In genomic region chr18:2994190-2994589, GRCh38 we compare ENCODE assay signal across 17 cellular contexts. TPM values are rescaled to one million over a fixed set of nuclear protein-coding genes. Genes with fewer than 3 reads are reported as not detected.
DNase-seq lines count a peak whose midpoint lies in the region; ATAC-seq and TF ChIP-seq lines count a peak whose summit lies in the region.
"Had no signal": no experiment of that assay in that cellular context is flagged by ENCODE, and none has a peak within 500 bp of the region (broad histone marks: within the 10 kb centered on the region; RNA-seq: fewer than 3 reads in every experiment).

No MANE protein-coding gene starts in this region.

- TF ChIP-seq CTCF in GM13976 (IDR thresholded peaks at IDR 0.05; ENCODE audit: borderline replicate concordance, control extremely low read depth, extremely low read depth, insufficient read depth, missing control alignments) = peak; percentile 0

- ATAC-seq in naive thymus-derived CD8-positive, alpha-beta T cell = no peak

- peak overlapping the region; percentile 94 for H3K27ac Mint-ChIP-seq in activated CD4-positive, alpha-beta T cell treated with anti-CD3 and anti-CD28 coated beads, Interleukin-2, amount 10 ng/mL, durations not matched to agents 24 days and 14 days
- peak overlapping the region; percentile 62 for H3K27ac Mint-ChIP-seq in activated naive CD8-positive, alpha-beta T cell
- peak overlapping the region in 7 of 10 donors; percentile 9 to 73 (median 37) for H3K27ac Mint-ChIP-seq in naive thymus-derived CD8-positive, alpha-beta T cell

- H3K4me3 Mint-ChIP-seq in activated CD4-positive, alpha-beta T cell treated with anti-CD3 and anti-CD28 coated beads, Interleukin-2, amount 10 ng/mL, durations not matched to agents 24 days and 14 days = peak overlapping the region; percentile 75
- H3K4me3 Mint-ChIP-seq in activated naive CD8-positive, alpha-beta T cell = peak overlapping the region; percentile 59
- H3K4me3 Mint-ChIP-seq in naive thymus-derived CD8-positive, alpha-beta T cell = peak overlapping the region in 2 of 10 donors; percentile 33 to 46
- H3K4me3 Mint-ChIP-seq: WTC11 had no signal

- POLR2A ChIA-PET in naive thymus-derived CD8-positive, alpha-beta T cell (lab: Charles Lee) = interaction anchor here (0.6 to 4.3 kb wide), 11 partner anchors 14 to 253 kb away, joined by 3 to 44 read pairs (median 4); partner anchors contain the start of gene MYL12A

- intact Hi-C loops in activated CD4-positive, alpha-beta T cell treated with anti-CD3 and anti-CD28 coated beads, Interleukin-2, amount 10 ng/mL, durations not matched to agents 24 days and 14 days (cut with micrococcal nuclease) = loop anchor here (1.0 to 2.0 kb wide), 6 partner anchors 19 to 253 kb away; partner anchors contain the start of genes LPIN2 and MYL12A

- no peak for DNase-seq in activated CD4-positive, alpha-beta T cell treated with anti-CD3 and anti-CD28 coated beads, Interleukin-2, amount 10 ng/mL, durations not matched to agents 24 days and 14 days
- DNase-seq in activated CD4-positive, alpha-beta T cell treated with anti-CD3 and anti-CD28 coated beads, Interleukin-2, amount 50 U/mL, for 48 hours = no peak
- no peak for DNase-seq in GM13976 (ENCODE audit: low spot score)
- no peak for DNase-seq in naive thymus-derived CD8-positive, alpha-beta T cell
- no peak for DNase-seq in NCI-H1105 treated with DMSO at 0.1 percent for 48 hours (lab: John Stamatoyannopoulos, UW)
- no peak for DNase-seq in stimulated activated CD4-positive, alpha-beta T cell treated with anti-CD3 and anti-CD28 coated beads, Interleukin-4, amount 100 ng/mL, for 1 hour
- no peak for DNase-seq in HUDEP-2 (lab: John Stamatoyannopoulos, UW; ENCODE audit: unreplicated experiment in 76 of 76)
- DNase-seq: brain microvascular endothelial cell, dermis blood vessel endothelial cell, NCI-H1092 treated with DMSO at 0.1 percent for 48 hours, NCI-H2081 treated with DMSO at 0.1 percent for 48 hours, ovary, SHP77, sigmoid colon, uterus had no signal

- peaks cover 77% of the 10 kb centered on the region for H3K4me1 Mint-ChIP-seq in activated CD4-positive, alpha-beta T cell treated with anti-CD3 and anti-CD28 coated beads, Interleukin-2, amount 10 ng/mL, durations not matched to agents 24 days and 14 days
- peaks cover 75% of the 10 kb centered on the region for H3K4me1 Mint-ChIP-seq in activated naive CD8-positive, alpha-beta T cell (ENCODE audit: low read depth)
- H3K4me1 Mint-ChIP-seq in naive thymus-derived CD8-positive, alpha-beta T cell = peaks cover 21 to 68% (median 56%) of the 10 kb centered on the region in 4 donors

- H3K9me3 Mint-ChIP-seq in activated CD4-positive, alpha-beta T cell treated with anti-CD3 and anti-CD28 coated beads, Interleukin-2, amount 10 ng/mL, durations not matched to agents 24 days and 14 days = peaks cover 4% of the 10 kb centered on the region
- no peaks in the 10 kb centered on the region for H3K9me3 Mint-ChIP-seq in activated naive CD8-positive, alpha-beta T cell (ENCODE audit: low read depth)
- peaks cover 0 to 2% (median 0%) of the 10 kb centered on the region in 9 donors for H3K9me3 Mint-ChIP-seq in naive thymus-derived CD8-positive, alpha-beta T cell

- peaks cover 43% of the 10 kb centered on the region for H3K36me3 Mint-ChIP-seq in activated CD4-positive, alpha-beta T cell treated with anti-CD3 and anti-CD28 coated beads, Interleukin-2, amount 10 ng/mL, durations not matched to agents 24 days and 14 days (ENCODE audit: low read depth)
- H3K36me3 Mint-ChIP-seq in activated naive CD8-positive, alpha-beta T cell = peaks cover 10% of the 10 kb centered on the region
- H3K36me3 Mint-ChIP-seq in naive thymus-derived CD8-positive, alpha-beta T cell = peaks cover 0 to 5% (median 2%) of the 10 kb centered on the region in 3 donors

- no peaks in the 10 kb centered on the region for H3K27me3 Mint-ChIP-seq in activated CD4-positive, alpha-beta T cell treated with anti-CD3 and anti-CD28 coated beads, Interleukin-2, amount 10 ng/mL, durations not matched to agents 24 days and 14 days
- no peaks in the 10 kb centered on the region for H3K27me3 Mint-ChIP-seq in activated naive CD8-positive, alpha-beta T cell
- no peaks in the 10 kb centered on the region for H3K27me3 Mint-ChIP-seq in naive thymus-derived CD8-positive, alpha-beta T cell

- in situ Hi-C loops in GM13976 (cut with MboI; ENCODE audit: low sequenced_read_pairs, unreplicated experiment) = loop anchor here (10.0 to 25.0 kb wide), 3 partner anchors 232 to 593 kb away; partner anchors contain the start of gene MYL12A

RNA-seq across cellular contexts. Expression of gene LPIN2, which starts 18.8 kb away (rescaled TPM):
- total RNA-seq in activated CD4-positive, alpha-beta T cell treated with anti-CD3 and anti-CD28 coated beads, Interleukin-2, amount 10 ng/mL, durations not matched to agents 24 days and 14 days = 111 and 118 TPM in 2 replicates
- 10 to 100 TPM; 57.4 to 59.6 TPM for total RNA-seq in naive thymus-derived CD8-positive, alpha-beta T cell
- 10 to 100 TPM; 38.6 to 54.9 (median 50.8) TPM for polyA plus RNA-seq in naive thymus-derived CD8-positive, alpha-beta T cell

Comparison
In these comparisons a context has a peak if more than half of its experiments do, and no peak if none do; other contexts are left out.
1. H3K27ac Mint-ChIP-seq: peak in every context shown above with its lines; median percentile 94 in activated CD4-positive, alpha-beta T cell treated with anti-CD3 and anti-CD28 coated beads, Interleukin-2, amount 10 ng/mL, durations not matched to agents 24 days and 14 days; 62 in activated naive CD8-positive, alpha-beta T cell; 37 in naive thymus-derived CD8-positive, alpha-beta T cell.